In the genomic region with DNA sequence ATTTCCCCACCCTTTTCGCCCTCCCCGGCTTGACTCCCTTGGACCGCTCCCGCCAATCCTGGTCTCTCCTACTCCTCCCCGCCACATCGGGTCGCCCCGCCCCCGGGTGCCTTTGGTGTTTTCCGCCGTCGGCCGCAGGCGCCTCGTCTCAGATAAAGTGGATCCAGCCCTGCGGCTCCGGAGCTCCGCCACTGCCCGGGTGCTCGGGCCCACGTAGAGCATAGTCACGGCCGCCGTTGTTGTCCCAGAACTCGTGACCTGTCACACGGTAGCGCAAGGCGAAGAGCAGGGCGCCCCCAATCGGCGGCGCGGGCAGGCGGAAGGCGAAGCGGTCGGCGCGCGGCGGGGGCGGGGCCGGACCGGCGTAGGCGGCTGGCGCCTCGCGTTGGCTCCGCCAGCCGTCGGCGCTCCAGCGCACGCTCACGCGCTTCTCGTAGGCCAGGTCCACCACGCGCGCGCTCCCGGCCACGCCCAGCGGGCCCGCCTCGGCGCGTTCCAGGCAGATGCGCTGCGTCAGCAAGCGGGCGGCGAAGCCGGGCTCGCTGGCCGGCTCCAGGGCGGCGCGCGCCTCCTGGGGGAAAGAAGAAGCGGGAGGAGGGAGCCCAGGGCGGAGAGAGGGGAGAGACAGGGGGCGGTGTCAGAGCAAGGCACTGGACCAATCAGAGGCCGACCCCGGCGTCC, we compare ENCODE assay signal across 1 cellular context.
TF ChIP-seq lines count a peak whose summit lies in the region.

No MANE protein-coding gene starts in this region.

TF ChIP-seq in HepG2, 621 proteins besides CTCF, POLR2A, EP300 and RAD21 (continued from another document and continues in another):
- TF ChIP-seq SMAD3 (CRISPR knock-in tag; IDR thresholded peaks at IDR 0.05), result peak; percentile 86; the same call in 1 of the 2 replicates
- TF ChIP-seq, protein P1, sequence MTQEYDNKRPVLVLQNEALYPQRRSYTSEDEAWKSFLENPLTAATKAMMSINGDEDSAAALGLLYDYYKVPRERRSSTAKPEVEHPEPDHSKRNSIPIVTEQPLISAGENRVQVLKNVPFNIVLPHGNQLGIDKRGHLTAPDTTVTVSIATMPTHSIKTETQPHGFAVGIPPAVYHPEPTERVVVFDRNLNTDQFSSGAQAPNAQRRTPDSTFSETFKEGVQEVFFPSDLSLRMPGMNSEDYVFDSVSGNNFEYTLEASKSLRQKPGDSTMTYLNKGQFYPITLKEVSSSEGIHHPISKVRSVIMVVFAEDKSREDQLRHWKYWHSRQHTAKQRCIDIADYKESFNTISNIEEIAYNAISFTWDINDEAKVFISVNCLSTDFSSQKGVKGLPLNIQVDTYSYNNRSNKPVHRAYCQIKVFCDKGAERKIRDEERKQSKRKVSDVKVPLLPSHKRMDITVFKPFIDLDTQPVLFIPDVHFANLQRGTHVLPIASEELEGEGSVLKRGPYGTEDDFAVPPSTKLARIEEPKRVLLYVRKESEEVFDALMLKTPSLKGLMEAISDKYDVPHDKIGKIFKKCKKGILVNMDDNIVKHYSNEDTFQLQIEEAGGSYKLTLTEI (CRISPR knock-in tag; conservative IDR thresholded peaks at IDR 0.05), result no peak
- TF ChIP-seq HNRNPK (IDR thresholded peaks at IDR 0.05; ENCODE audit: low read depth, low read length, poor library complexity, severe bottlenecking), result peak; percentile 69
- no peak for TF ChIP-seq SRY (CRISPR knock-in tag; IDR thresholded peaks at IDR 0.05)
- TF ChIP-seq ZNF431 (CRISPR knock-in tag; IDR thresholded peaks at IDR 0.05; ENCODE audit: borderline replicate concordance, low read depth), result no peak
- TF ChIP-seq ZNF569 (CRISPR knock-in tag; IDR thresholded peaks at IDR 0.05; ENCODE audit: borderline replicate concordance), result no peak
- TF ChIP-seq ZNF605 (CRISPR knock-in tag; IDR thresholded peaks at IDR 0.05), result no peak
- peak; percentile 71; the same call in 1 of the 2 replicates for TF ChIP-seq NR1H2 (CRISPR knock-in tag; IDR thresholded peaks at IDR 0.05; ENCODE audit: borderline replicate concordance, low read depth)
- no peak for TF ChIP-seq ZNF562 (CRISPR knock-in tag; IDR thresholded peaks at IDR 0.05; ENCODE audit: borderline replicate concordance)
- TF ChIP-seq ZBTB42 (CRISPR knock-in tag; IDR thresholded peaks at IDR 0.05), result no peak
- peak; percentile 84; the same call in 1 of the 2 replicates for TF ChIP-seq NFE2L1 (CRISPR knock-in tag; IDR thresholded peaks at IDR 0.05; ENCODE audit: borderline replicate concordance)
- peak; percentile 99 for TF ChIP-seq ELF3 (CRISPR knock-in tag; IDR thresholded peaks at IDR 0.05)
- TF ChIP-seq ZNF839 (CRISPR knock-in tag; IDR thresholded peaks at IDR 0.05; ENCODE audit: borderline replicate concordance), result no peak
- peak; percentile 73 for TF ChIP-seq TBL1XR1 (IDR thresholded peaks at IDR 0.05; ENCODE audit: borderline replicate concordance, low read length, partially characterized antibody)
- TF ChIP-seq MTF2 (CRISPR knock-in tag; IDR thresholded peaks at IDR 0.05; ENCODE audit: borderline replicate concordance), result no peak
- peak; percentile 94 for TF ChIP-seq SMYD3 (CRISPR knock-in tag; IDR thresholded peaks at IDR 0.05)
- TF ChIP-seq NCOA2 (CRISPR knock-in tag; IDR thresholded peaks at IDR 0.05), result peak; percentile 77
- TF ChIP-seq, protein P2, sequence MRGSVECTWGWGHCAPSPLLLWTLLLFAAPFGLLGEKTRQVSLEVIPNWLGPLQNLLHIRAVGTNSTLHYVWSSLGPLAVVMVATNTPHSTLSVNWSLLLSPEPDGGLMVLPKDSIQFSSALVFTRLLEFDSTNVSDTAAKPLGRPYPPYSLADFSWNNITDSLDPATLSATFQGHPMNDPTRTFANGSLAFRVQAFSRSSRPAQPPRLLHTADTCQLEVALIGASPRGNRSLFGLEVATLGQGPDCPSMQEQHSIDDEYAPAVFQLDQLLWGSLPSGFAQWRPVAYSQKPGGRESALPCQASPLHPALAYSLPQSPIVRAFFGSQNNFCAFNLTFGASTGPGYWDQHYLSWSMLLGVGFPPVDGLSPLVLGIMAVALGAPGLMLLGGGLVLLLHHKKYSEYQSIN (CRISPR knock-in tag; IDR thresholded peaks at IDR 0.05; ENCODE audit: borderline replicate concordance), result no peak
- TF ChIP-seq ZNF432 (CRISPR knock-in tag; IDR thresholded peaks at IDR 0.05; ENCODE audit: borderline replicate concordance), result no peak
- TF ChIP-seq, protein P3, sequence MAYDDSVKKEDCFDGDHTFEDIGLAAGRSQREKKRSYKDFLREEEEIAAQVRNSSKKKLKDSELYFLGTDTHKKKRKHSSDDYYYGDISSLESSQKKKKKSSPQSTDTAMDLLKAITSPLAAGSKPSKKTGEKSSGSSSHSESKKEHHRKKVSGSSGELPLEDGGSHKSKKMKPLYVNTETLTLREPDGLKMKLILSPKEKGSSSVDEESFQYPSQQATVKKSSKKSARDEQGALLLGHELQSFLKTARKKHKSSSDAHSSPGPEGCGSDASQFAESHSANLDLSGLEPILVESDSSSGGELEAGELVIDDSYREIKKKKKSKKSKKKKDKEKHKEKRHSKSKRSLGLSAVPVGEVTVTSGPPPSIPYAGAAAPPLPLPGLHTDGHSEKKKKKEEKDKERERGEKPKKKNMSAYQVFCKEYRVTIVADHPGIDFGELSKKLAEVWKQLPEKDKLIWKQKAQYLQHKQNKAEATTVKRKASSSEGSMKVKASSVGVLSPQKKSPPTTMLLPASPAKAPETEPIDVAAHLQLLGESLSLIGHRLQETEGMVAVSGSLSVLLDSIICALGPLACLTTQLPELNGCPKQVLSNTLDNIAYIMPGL (CRISPR knock-in tag; IDR thresholded peaks at IDR 0.05; ENCODE audit: borderline replicate concordance in 1 of 2, low read depth in 1 of 2), result peak; percentile 94 to 100
- peak; percentile 81; the same call in 1 of the 2 replicates for TF ChIP-seq ZNF333 (CRISPR knock-in tag; IDR thresholded peaks at IDR 0.05; ENCODE audit: borderline replicate concordance)
- TF ChIP-seq TOE1 (CRISPR knock-in tag; IDR thresholded peaks at IDR 0.05), result peak; percentile 22; the same call in 1 of the 2 replicates
- TF ChIP-seq MEIS1 (CRISPR knock-in tag; IDR thresholded peaks at IDR 0.05; ENCODE audit: borderline replicate concordance), result no peak; the same call in 1 of the 2 replicates
- peak; percentile 94; the same call in 1 of the 2 replicates for TF ChIP-seq GPN1 (CRISPR knock-in tag; IDR thresholded peaks at IDR 0.05; ENCODE audit: borderline replicate concordance)
- TF ChIP-seq RCOR2 (CRISPR knock-in tag; IDR thresholded peaks at IDR 0.05), result no peak; the same call in 1 of the 2 replicates
- peak; percentile 89 for TF ChIP-seq GATAD2A (CRISPR knock-in tag; IDR thresholded peaks at IDR 0.05)
- no peak for TF ChIP-seq ZNF660 (CRISPR knock-in tag; IDR thresholded peaks at IDR 0.05; ENCODE audit: borderline replicate concordance, low read depth)
- TF ChIP-seq HNF4G (IDR thresholded peaks at IDR 0.05; ENCODE audit: borderline replicate concordance, low read depth, low read length), result no peak
- no peak for TF ChIP-seq HNF4G (CRISPR knock-in tag; IDR thresholded peaks at IDR 0.05; ENCODE audit: borderline replicate concordance, low read depth)
- TF ChIP-seq SUZ12 (IDR thresholded peaks at IDR 0.05; ENCODE audit: low read depth, low read length), result no peak
- peak; percentile 77; the same call in 1 of the 2 replicates for TF ChIP-seq KDM1A (CRISPR knock-in tag; IDR thresholded peaks at IDR 0.05)
- TF ChIP-seq ETV6 (CRISPR knock-in tag; conservative IDR thresholded peaks at IDR 0.05), result peak; percentile 95
- TF ChIP-seq PHF5A (CRISPR knock-in tag; IDR thresholded peaks at IDR 0.05; ENCODE audit: low read depth, unreplicated experiment), result peak; percentile 98
- no peak for TF ChIP-seq SRF (IDR thresholded peaks at IDR 0.05; ENCODE audit: low read depth, low read length)
- no peak for TF ChIP-seq ZNF460 (CRISPR knock-in tag; IDR thresholded peaks at IDR 0.05; ENCODE audit: borderline replicate concordance)
- TF ChIP-seq ZEB1 (IDR thresholded peaks at IDR 0.05; ENCODE audit: insufficient replicate concordance, low read depth), result no peak
- peak; percentile 90; the same call in 1 of the 2 replicates for TF ChIP-seq ZNF329 (CRISPR knock-in tag; IDR thresholded peaks at IDR 0.05; ENCODE audit: low read depth)
- no peak for TF ChIP-seq SRSF9 (IDR thresholded peaks at IDR 0.05; ENCODE audit: borderline replicate concordance, insufficient read depth, low read depth, low read length, poor library complexity, severe bottlenecking)
- TF ChIP-seq ZNF382 (CRISPR knock-in tag; IDR thresholded peaks at IDR 0.05; ENCODE audit: borderline replicate concordance), result no peak
- peak; percentile 96 for TF ChIP-seq POLR2G (IDR thresholded peaks at IDR 0.05; ENCODE audit: low read depth, low read length)
- TF ChIP-seq, protein P4, sequence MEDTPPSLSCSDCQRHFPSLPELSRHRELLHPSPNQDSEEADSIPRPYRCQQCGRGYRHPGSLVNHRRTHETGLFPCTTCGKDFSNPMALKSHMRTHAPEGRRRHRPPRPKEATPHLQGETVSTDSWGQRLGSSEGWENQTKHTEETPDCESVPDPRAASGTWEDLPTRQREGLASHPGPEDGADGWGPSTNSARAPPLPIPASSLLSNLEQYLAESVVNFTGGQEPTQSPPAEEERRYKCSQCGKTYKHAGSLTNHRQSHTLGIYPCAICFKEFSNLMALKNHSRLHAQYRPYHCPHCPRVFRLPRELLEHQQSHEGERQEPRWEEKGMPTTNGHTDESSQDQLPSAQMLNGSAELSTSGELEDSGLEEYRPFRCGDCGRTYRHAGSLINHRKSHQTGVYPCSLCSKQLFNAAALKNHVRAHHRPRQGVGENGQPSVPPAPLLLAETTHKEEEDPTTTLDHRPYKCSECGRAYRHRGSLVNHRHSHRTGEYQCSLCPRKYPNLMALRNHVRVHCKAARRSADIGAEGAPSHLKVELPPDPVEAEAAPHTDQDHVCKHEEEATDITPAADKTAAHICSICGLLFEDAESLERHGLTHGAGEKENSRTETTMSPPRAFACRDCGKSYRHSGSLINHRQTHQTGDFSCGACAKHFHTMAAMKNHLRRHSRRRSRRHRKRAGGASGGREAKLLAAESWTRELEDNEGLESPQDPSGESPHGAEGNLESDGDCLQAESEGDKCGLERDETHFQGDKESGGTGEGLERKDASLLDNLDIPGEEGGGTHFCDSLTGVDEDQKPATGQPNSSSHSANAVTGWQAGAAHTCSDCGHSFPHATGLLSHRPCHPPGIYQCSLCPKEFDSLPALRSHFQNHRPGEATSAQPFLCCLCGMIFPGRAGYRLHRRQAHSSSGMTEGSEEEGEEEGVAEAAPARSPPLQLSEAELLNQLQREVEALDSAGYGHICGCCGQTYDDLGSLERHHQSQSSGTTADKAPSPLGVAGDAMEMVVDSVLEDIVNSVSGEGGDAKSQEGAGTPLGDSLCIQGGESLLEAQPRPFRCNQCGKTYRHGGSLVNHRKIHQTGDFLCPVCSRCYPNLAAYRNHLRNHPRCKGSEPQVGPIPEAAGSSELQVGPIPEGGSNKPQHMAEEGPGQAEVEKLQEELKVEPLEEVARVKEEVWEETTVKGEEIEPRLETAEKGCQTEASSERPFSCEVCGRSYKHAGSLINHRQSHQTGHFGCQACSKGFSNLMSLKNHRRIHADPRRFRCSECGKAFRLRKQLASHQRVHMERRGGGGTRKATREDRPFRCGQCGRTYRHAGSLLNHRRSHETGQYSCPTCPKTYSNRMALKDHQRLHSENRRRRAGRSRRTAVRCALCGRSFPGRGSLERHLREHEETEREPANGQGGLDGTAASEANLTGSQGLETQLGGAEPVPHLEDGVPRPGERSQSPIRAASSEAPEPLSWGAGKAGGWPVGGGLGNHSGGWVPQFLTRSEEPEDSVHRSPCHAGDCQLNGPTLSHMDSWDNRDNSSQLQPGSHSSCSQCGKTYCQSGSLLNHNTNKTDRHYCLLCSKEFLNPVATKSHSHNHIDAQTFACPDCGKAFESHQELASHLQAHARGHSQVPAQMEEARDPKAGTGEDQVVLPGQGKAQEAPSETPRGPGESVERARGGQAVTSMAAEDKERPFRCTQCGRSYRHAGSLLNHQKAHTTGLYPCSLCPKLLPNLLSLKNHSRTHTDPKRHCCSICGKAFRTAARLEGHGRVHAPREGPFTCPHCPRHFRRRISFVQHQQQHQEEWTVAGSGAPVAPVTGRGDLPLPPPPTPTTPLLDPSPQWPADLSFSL (CRISPR knock-in tag; IDR thresholded peaks at IDR 0.05), result no peak; the same call in 1 of the 2 replicates
- TF ChIP-seq, protein P5, sequence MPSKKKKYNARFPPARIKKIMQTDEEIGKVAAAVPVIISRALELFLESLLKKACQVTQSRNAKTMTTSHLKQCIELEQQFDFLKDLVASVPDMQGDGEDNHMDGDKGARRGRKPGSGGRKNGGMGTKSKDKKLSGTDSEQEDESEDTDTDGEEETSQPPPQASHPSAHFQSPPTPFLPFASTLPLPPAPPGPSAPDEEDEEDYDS (CRISPR knock-in tag; IDR thresholded peaks at IDR 0.05), result no peak
- TF ChIP-seq, protein P6, sequence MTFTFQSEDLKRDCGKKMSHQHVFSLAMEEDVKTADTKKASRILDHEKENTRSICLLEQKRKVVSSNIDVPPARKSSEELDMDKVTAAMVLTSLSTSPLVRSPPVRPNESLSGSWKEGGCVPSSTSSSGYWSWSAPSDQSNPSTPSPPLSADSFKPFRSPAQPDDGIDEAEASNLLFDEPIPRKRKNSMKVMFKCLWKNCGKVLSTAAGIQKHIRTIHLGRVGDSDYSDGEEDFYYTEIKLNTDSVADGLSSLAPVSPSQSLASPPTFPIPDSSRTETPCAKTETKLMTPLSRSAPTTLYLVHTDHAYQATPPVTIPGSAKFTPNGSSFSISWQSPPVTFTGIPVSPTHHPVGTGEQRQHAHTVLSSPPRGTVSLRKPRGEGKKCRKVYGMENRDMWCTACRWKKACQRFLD (CRISPR knock-in tag; IDR thresholded peaks at IDR 0.05; ENCODE audit: borderline replicate concordance), result no peak
- no peak for TF ChIP-seq NBN (conservative IDR thresholded peaks at IDR 0.05)
- TF ChIP-seq SNRNP70 (IDR thresholded peaks at IDR 0.05; ENCODE audit: low read depth, low read length), result no peak
- no peak; the same call in 1 of the 2 replicates for TF ChIP-seq KDM6A (CRISPR knock-in tag; IDR thresholded peaks at IDR 0.05; ENCODE audit: low read depth)
- TF ChIP-seq ZNF761 (CRISPR knock-in tag; conservative IDR thresholded peaks at IDR 0.05), result peak; percentile 91
